Comparison of ENCODE assay signal across 14 cellular contexts in genomic region chr6:21559238-21559637, GRCh38. TPM values are rescaled to one million over a fixed set of nuclear protein-coding genes. Genes with fewer than 3 reads are reported as not detected.
A peak's percentile ranks its signal among the peaks of the same experiment; 100 is the strongest.
DNase-seq lines count a peak whose midpoint lies in the region; ATAC-seq, FAIRE-seq and TF ChIP-seq lines count a peak whose summit lies in the region.
"Had no signal": no experiment of that assay in that cellular context is flagged by ENCODE, and none has a peak within 500 bp of the region (broad histone marks: within the 10 kb centered on the region; RNA-seq: fewer than 3 reads in every experiment).

No MANE protein-coding gene starts in this region.

- ATAC-seq in HG03378 (IDR thresholded peaks at IDR 0.05; ENCODE audit: unreplicated experiment), result no peak
- ATAC-seq: CD8-positive, alpha-beta T cell had no signal

- H3K27me3 ChIP-seq in bronchial epithelial cell (ENCODE audit: control insufficient read depth, insufficient read depth, low read length), result no peaks in the 10 kb centered on the region
- H3K27me3 ChIP-seq in GM23248 (replicated peaks; ENCODE audit: insufficient read depth), result no peaks in the 10 kb centered on the region
- H3K27me3 ChIP-seq in Karpas-422 (ENCODE audit: low read length), result no peaks in the 10 kb centered on the region
- H3K27me3 ChIP-seq: SJSA1 had no signal

- WGBS in GM23248 (ENCODE audit: low coverage in 1 of 2, low lambda C conversion rate in 2 of 2, missing lambda C conversion rate in 2 of 2), 2 experiments, result 69 to 74% methylated on average over 3 of the region's 3 CpGs

- no peak overlapping the region for H3K4me2 ChIP-seq in GM23248 (ENCODE audit: unreplicated experiment)
- H3K4me2 ChIP-seq in Karpas-422 (ENCODE audit: low read depth, low read length, poor library complexity, severe bottlenecking), result no peak overlapping the region

- FAIRE-seq in bronchial epithelial cell (lab: Jason Lieb, UNC), result no peak
- FAIRE-seq in urothelium cell line (lab: Jason Lieb, UNC), result no peak

- H4K20me1 ChIP-seq in GM23248 (ENCODE audit: insufficient read depth) (no peaks in the 10 kb centered on the region), Karpas-422 (ENCODE audit: insufficient read depth, low read depth, low read length) (no peaks in the 10 kb centered on the region)

- H3K79me2 ChIP-seq in GM23248 (ENCODE audit: insufficient read depth) (no peaks in the 10 kb centered on the region), Karpas-422 (ENCODE audit: low read length) (no peaks in the 10 kb centered on the region)

- TF ChIP-seq CTCF in bronchial epithelial cell (IDR thresholded peaks at IDR 0.05; ENCODE audit: insufficient read depth, low read length, severe bottlenecking), result no peak

- H3K9me2 ChIP-seq in GM23248 (ENCODE audit: insufficient read depth), result no peaks in the 10 kb centered on the region
- no peaks in the 10 kb centered on the region for H3K9me2 ChIP-seq in Karpas-422 (replicated peaks; ENCODE audit: insufficient read depth, low read length)

- H3K9me3 ChIP-seq in GM23248 (ENCODE audit: low read depth) (no peaks in the 10 kb centered on the region), Karpas-422 (ENCODE audit: low read length) (no peaks in the 10 kb centered on the region)
- H3K9me3 ChIP-seq: SJSA1 had no signal

- in situ Hi-C loops in GM23248 (cut with MboI), result no loop called here

- H3K4me1 ChIP-seq in GM23248 (ENCODE audit: insufficient read depth) (no peaks in the 10 kb centered on the region), Karpas-422 (ENCODE audit: low read length) (no peaks in the 10 kb centered on the region)
- H3K4me1 ChIP-seq: HAP-1, SJSA1 had no signal

- H2AFZ ChIP-seq in GM23248 (no peak overlapping the region), Karpas-422 (ENCODE audit: low read length) (no peak overlapping the region)

- no peaks in the 10 kb centered on the region for H3F3A ChIP-seq in GM23248 (ENCODE audit: insufficient read depth)

- H3K27ac ChIP-seq in GM23248 (no peak overlapping the region), Karpas-422 (ENCODE audit: low read length) (no peak overlapping the region)
- H3K27ac ChIP-seq: SJSA1 had no signal

- H3K36me3 ChIP-seq in bronchial epithelial cell (ENCODE audit: control insufficient read depth, insufficient read depth, low read length), result no peaks in the 10 kb centered on the region
- H3K36me3 ChIP-seq in GM23248 (ENCODE audit: low read depth), result no peaks in the 10 kb centered on the region
- H3K36me3 ChIP-seq in Karpas-422 (ENCODE audit: insufficient read depth, low read length), result no peaks in the 10 kb centered on the region
- H3K36me3 ChIP-seq: HAP-1, SJSA1 had no signal

- H3K4me3 ChIP-seq in bronchial epithelial cell (ENCODE audit: low read depth, low read length) (no peak overlapping the region), GM23248 (no peak overlapping the region), Karpas-422 (ENCODE audit: low read length) (no peak overlapping the region)
- H3K4me3 ChIP-seq: HAP-1, SJSA1 had no signal

- peak; percentile 48 for DNase-seq in DMS153 treated with DMSO at 0.1 percent for 48 hours (lab: John Stamatoyannopoulos, UW; ENCODE audit: unreplicated experiment)
- peak; percentile 39 to 61 for DNase-seq in NCI-H187 (lab: John Stamatoyannopoulos, UW)
- peak; percentile 87 for DNase-seq in NCI-H345 treated with DMSO at 0.1 percent for 48 hours (lab: John Stamatoyannopoulos, UW; ENCODE audit: unreplicated experiment)
- DNase-seq in bronchial epithelial cell (ENCODE audit: low read depth), result peak; percentile 25
- DNase-seq in urothelium cell line (ENCODE audit: low spot score), result no peak
- DNase-seq in GM23248, result no peak
- DNase-seq in Karpas-422, result no peak
- DNase-seq: CD8-positive, alpha-beta T cell; EL; NCI-H1930; NCI-H446 had no signal

- H3K9ac ChIP-seq in GM23248 (no peak overlapping the region), Karpas-422 (ENCODE audit: low read length) (no peak overlapping the region)

RNA-seq across cellular contexts. Expression of gene SOX4, which starts 34.3 kb away (rescaled TPM):
- 20.9 and 36.6 TPM in 2 replicates for total RNA-seq in bronchial epithelial cell
- total RNA-seq in GM23248 (2014; rRNA removed; shearing (Covaris generic)), result 3.0 and 4.5 TPM in 2 replicates
- 6.3 and 7.0 TPM in 2 replicates for polyA plus RNA-seq in GM23248 (2016; fragmentation: Nextera tagmentation; extraction: Ambion mirVana)
- 5.0 and 5.3 TPM in 2 replicates for total RNA-seq in Karpas-422 (2014; rRNA removed; shearing (Covaris generic); ENCODE audit: low replicate concordance)

Comparison
In these comparisons a context has a peak if more than half of its experiments do, and no peak if none do; other contexts are left out.
1. DNase-seq: peak in DMS153 treated with DMSO at 0.1 percent for 48 hours (single experiment), NCI-H187 (2 of 2), NCI-H345 treated with DMSO at 0.1 percent for 48 hours (single experiment) and bronchial epithelial cell (single experiment); none in urothelium cell line (single experiment), GM23248 (single experiment) and Karpas-422 (single experiment).